ENCODE assay signal across 8 cellular contexts in genomic region chr6:99588618-99589289, GRCh38. TPM values are rescaled to one million over a fixed set of nuclear protein-coding genes. Genes with fewer than 3 reads are reported as not detected.
DNase-seq lines count a peak whose midpoint lies in the region; ATAC-seq and TF ChIP-seq lines count a peak whose summit lies in the region.

No MANE protein-coding gene starts in this region.

- no peaks in the 10 kb centered on the region for H3K9me3 ChIP-seq in OCI-LY3 (ENCODE audit: insufficient read depth, low read length)

- peaks cover 18% of the 10 kb centered on the region for H3K4me1 Mint-ChIP-seq in activated T-helper 2 cell treated with anti-CD3 and anti-CD28 coated beads, Interferon-gamma antibody, Interleukin-2, Interleukin-4, amounts not matched to agents 10 μg/mL and 5 μg/mL and 100 μg/mL, durations not matched to agents 14 hours and 24 hours and 36 hours (ENCODE audit: low read depth)
- peaks cover 3% of the 10 kb centered on the region for H3K4me1 Mint-ChIP-seq in type B pancreatic cell (ENCODE audit: unreplicated experiment)

- H3K27ac Mint-ChIP-seq in activated T-helper 2 cell treated with anti-CD3 and anti-CD28 coated beads, Interferon-gamma antibody, Interleukin-2, Interleukin-4, amounts not matched to agents 10 μg/mL and 5 μg/mL and 100 μg/mL, durations not matched to agents 14 hours and 24 hours and 36 hours, result no peak overlapping the region
- no peak overlapping the region for H3K27ac Mint-ChIP-seq in type B pancreatic cell

- H3K4me3 ChIP-seq in OCI-LY3 (ENCODE audit: low read length), result peak overlapping the region; percentile 78
- peak overlapping the region; percentile 51 for H3K4me3 ChIP-seq in fibroblast of villous mesenchyme (ENCODE audit: low read depth, low read length)

- H3K27ac ChIP-seq in OCI-LY3 (ENCODE audit: low read length), result no peak overlapping the region

- intact Hi-C loops in activated T-helper 2 cell treated with anti-CD3 and anti-CD28 coated beads, Interferon-gamma antibody, Interleukin-2, Interleukin-4, amounts not matched to agents 10 μg/mL and 5 μg/mL and 100 μg/mL, durations not matched to agents 14 hours and 24 hours and 36 hours (cut with micrococcal nuclease), result loop anchor here (1.0 to 10.0 kb wide), 5 partner anchors 22 to 254 kb away; no protein-coding TSS in a partner anchor

- H3K4me3 Mint-ChIP-seq in activated T-helper 2 cell treated with anti-CD3 and anti-CD28 coated beads, Interferon-gamma antibody, Interleukin-2, Interleukin-4, amounts not matched to agents 10 μg/mL and 5 μg/mL and 100 μg/mL, durations not matched to agents 14 hours and 24 hours and 36 hours (ENCODE audit: low read depth), result peak overlapping the region; percentile 81
- peak overlapping the region; percentile 90 for H3K4me3 Mint-ChIP-seq in type B pancreatic cell

- H3K36me3 Mint-ChIP-seq in activated T-helper 2 cell treated with anti-CD3 and anti-CD28 coated beads, Interferon-gamma antibody, Interleukin-2, Interleukin-4, amounts not matched to agents 10 μg/mL and 5 μg/mL and 100 μg/mL, durations not matched to agents 14 hours and 24 hours and 36 hours (ENCODE audit: low read depth), result no peaks in the 10 kb centered on the region
- no peaks in the 10 kb centered on the region for H3K36me3 Mint-ChIP-seq in type B pancreatic cell

- peak overlapping the region; percentile 74 for H2AFZ ChIP-seq in OCI-LY3 (ENCODE audit: low read depth, low read length)

- H3K9me3 Mint-ChIP-seq in activated T-helper 2 cell treated with anti-CD3 and anti-CD28 coated beads, Interferon-gamma antibody, Interleukin-2, Interleukin-4, amounts not matched to agents 10 μg/mL and 5 μg/mL and 100 μg/mL, durations not matched to agents 14 hours and 24 hours and 36 hours, result no peaks in the 10 kb centered on the region
- no peaks in the 10 kb centered on the region for H3K9me3 Mint-ChIP-seq in type B pancreatic cell

- H3K4me2 ChIP-seq in OCI-LY3 (ENCODE audit: low read length), result peak overlapping the region; percentile 79

- no peaks in the 10 kb centered on the region for H3K79me2 ChIP-seq in OCI-LY3 (ENCODE audit: low read length)

- H3K9ac ChIP-seq in OCI-LY3 (ENCODE audit: low read length), result peak overlapping the region; percentile 54

- no peaks in the 10 kb centered on the region for H3K36me3 ChIP-seq in OCI-LY3 (replicated peaks; ENCODE audit: low read depth, low read length)

- no peaks in the 10 kb centered on the region for H3K4me1 ChIP-seq in OCI-LY3 (ENCODE audit: low read length)

- DNase-seq in DMS153 treated with DMSO at 0.1 percent for 48 hours (lab: John Stamatoyannopoulos, UW; ENCODE audit: unreplicated experiment) (peak; percentile 62), HT1080 (ENCODE audit: low read depth) (peak; percentile 62), fibroblast of villous mesenchyme (ENCODE audit: low read depth) (peak; percentile 61), omental fat pad (ENCODE audit: low spot score) (no peak), type B pancreatic cell (ENCODE audit: extremely low spot score, unreplicated experiment) (no peak)
- DNase-seq in activated T-helper 2 cell treated with anti-CD3 and anti-CD28 coated beads, Interferon-gamma antibody, Interleukin-2, Interleukin-4, amounts not matched to agents 10 μg/mL and 5 μg/mL and 100 μg/mL, durations not matched to agents 14 hours and 24 hours and 36 hours (ENCODE audit: low spot score), result peak; percentile 41

- peaks cover 70% of the 10 kb centered on the region for H3K27me3 Mint-ChIP-seq in activated T-helper 2 cell treated with anti-CD3 and anti-CD28 coated beads, Interferon-gamma antibody, Interleukin-2, Interleukin-4, amounts not matched to agents 10 μg/mL and 5 μg/mL and 100 μg/mL, durations not matched to agents 14 hours and 24 hours and 36 hours (ENCODE audit: low read depth)
- H3K27me3 Mint-ChIP-seq in type B pancreatic cell, result peaks cover 88% of the 10 kb centered on the region

- peak; percentile 73 for TF ChIP-seq CTCF in OCI-LY3 (IDR thresholded peaks at IDR 0.05; ENCODE audit: low read depth, low read length)
- peak; percentile 46 for TF ChIP-seq CTCF in fibroblast of villous mesenchyme (IDR thresholded peaks at IDR 0.05; ENCODE audit: insufficient read depth, low read depth, low read length)
- TF ChIP-seq CTCF in omental fat pad (IDR thresholded peaks at IDR 0.05), result no peak
- TF ChIP-seq CTCF in type B pancreatic cell (conservative IDR thresholded peaks at IDR 0.05), result peak; percentile 64

- no peaks in the 10 kb centered on the region; the same call in 1 of the 2 replicates for H3K27me3 ChIP-seq in OCI-LY3 (ENCODE audit: low read depth, low read length)

- no peaks in the 10 kb centered on the region for H4K20me1 ChIP-seq in OCI-LY3 (ENCODE audit: insufficient read depth, low read length)

- ATAC-seq in GM21423 (IDR thresholded peaks at IDR 0.05; ENCODE audit: unreplicated experiment), result peak; percentile 94
- ATAC-seq in omental fat pad (ENCODE audit: low FRiP score), result peak; percentile 88

RNA-seq across cellular contexts. Expression of gene PRDM13, which starts 17.9 kb away (rescaled TPM):
- total RNA-seq in HT1080 (2014; rRNA removed; shearing (Covaris generic)), result not detected in 2 replicates
- 0.05 TPM in 1 of 2 replicates, not detected in the other for polyA plus RNA-seq in HT1080 (2015; cell fraction: cytosol; rRNA removed)
- polyA plus RNA-seq in HT1080 (2015; cell fraction: nucleus; rRNA removed), result 0.03 TPM in 1 of 2 replicates, not detected in the other
- not detected in 2 replicates for total RNA-seq in activated T-helper 2 cell treated with anti-CD3 and anti-CD28 coated beads, Interferon-gamma antibody, Interleukin-2, Interleukin-4, amounts not matched to agents 10 μg/mL and 5 μg/mL and 100 μg/mL, durations not matched to agents 14 hours and 24 hours and 36 hours
- total RNA-seq in fibroblast of villous mesenchyme, result not detected in 2 replicates
- total RNA-seq in omental fat pad, result not detected
- not detected in 2 replicates for total RNA-seq in type B pancreatic cell (ENCODE audit: low replicate concordance)

RNA-seq across cellular contexts. Expression of gene CCNC, which starts 20.3 kb away (rescaled TPM):
- 64.2 and 81.5 TPM in 2 replicates for total RNA-seq in HT1080 (2014; rRNA removed; shearing (Covaris generic))
- 74.6 and 79.9 TPM in 2 replicates for polyA plus RNA-seq in HT1080 (2015; cell fraction: cytosol; rRNA removed)
- 44.6 and 45.7 TPM in 2 replicates for polyA plus RNA-seq in HT1080 (2015; cell fraction: nucleus; rRNA removed)
- total RNA-seq in activated T-helper 2 cell treated with anti-CD3 and anti-CD28 coated beads, Interferon-gamma antibody, Interleukin-2, Interleukin-4, amounts not matched to agents 10 μg/mL and 5 μg/mL and 100 μg/mL, durations not matched to agents 14 hours and 24 hours and 36 hours, result 49.2 and 52.1 TPM in 2 replicates
- total RNA-seq in fibroblast of villous mesenchyme (93.7 and 117 TPM in 2 replicates), omental fat pad (10 to 100 TPM; 49.6 to 59.9 (median 50.3) TPM), type B pancreatic cell (ENCODE audit: low replicate concordance) (52.0 and 61.2 TPM in 2 replicates)

Comparison
In these comparisons a context has a peak if more than half of its experiments do, and no peak if none do; other contexts are left out.
1. DNase-seq: peak in DMS153 treated with DMSO at 0.1 percent for 48 hours (single experiment), HT1080 (single experiment), activated T-helper 2 cell treated with anti-CD3 and anti-CD28 coated beads, Interferon-gamma antibody, Interleukin-2, Interleukin-4, amounts not matched to agents 10 μg/mL and 5 μg/mL and 100 μg/mL, durations not matched to agents 14 hours and 24 hours and 36 hours (single experiment) and fibroblast of villous mesenchyme (single experiment); none in omental fat pad (single experiment) and type B pancreatic cell (single experiment).
2. CTCF ChIP-seq: peak in OCI-LY3 (single experiment), fibroblast of villous mesenchyme (single experiment) and type B pancreatic cell (single experiment); none in omental fat pad (0 of 3).